1 cellular context compared by ENCODE assay signal in genomic region chr5:68533051-68533450, GRCh38.
TF ChIP-seq lines count a peak whose summit lies in the region.

No MANE protein-coding gene starts in this region.

TF ChIP-seq in WTC11, 78 proteins besides CTCF, POLR2A, EP300 and RAD21 (continued from another document):
- TF ChIP-seq ZNF281 (CRISPR knock-in tag; IDR thresholded peaks at IDR 0.05): no peak
